ENCODE assay signal across 19 cellular contexts in the genomic region with DNA sequence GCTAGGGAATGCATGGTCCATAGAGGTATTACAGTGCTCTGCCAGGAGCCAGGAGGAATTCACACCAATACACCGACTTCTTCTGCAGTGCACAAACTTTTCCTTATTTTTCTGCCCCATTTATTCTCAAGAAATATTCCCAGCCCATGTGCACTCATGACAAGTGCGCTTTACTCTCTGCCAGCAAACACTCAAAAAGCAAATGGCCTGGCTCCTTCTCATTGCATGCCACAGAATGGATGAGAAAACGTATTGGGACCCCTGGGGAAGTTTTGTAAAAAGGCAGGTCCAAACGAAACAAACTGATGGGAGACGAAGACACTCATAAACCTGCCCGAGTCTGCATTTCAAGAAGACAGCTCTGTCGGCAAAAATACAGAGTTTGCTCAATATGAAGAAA.
"Had no signal": no experiment of that assay in that cellular context is flagged by ENCODE, and none has a peak within 500 bp of the region (broad histone marks: within the 10 kb centered on the region; RNA-seq: fewer than 3 reads in every experiment).

No MANE protein-coding gene starts in this region.

- H3K4me1 ChIP-seq: parathyroid adenoma, psoas muscle, spleen, tibial nerve, upper lobe of right lung, vagina had no signal

- H3K27me3 ChIP-seq: hepatocyte, tibial nerve, upper lobe of right lung, vagina had no signal

- H3K36me3 ChIP-seq: spleen, tibial nerve, upper lobe of right lung, vagina had no signal

- H3K27ac ChIP-seq: hepatocyte, parathyroid adenoma, psoas muscle, spleen, tibial nerve, upper lobe of right lung, vagina had no signal

- DNase-seq: effector CD4-positive, alpha-beta T cell; foreskin melanocyte; head of caudate nucleus; left colon; naive B cell; occipital lobe; psoas muscle; retina; spleen; stimulated activated CD4-positive, alpha-beta T cell treated with anti-CD3 and anti-CD28 coated beads, Interleukin-15, amount 100 ng/mL, for 24 hours; stimulated activated CD4-positive, alpha-beta T cell treated with anti-CD3 and anti-CD28 coated beads, Interleukin-1b, Interleukin-23, amount 100 ng/mL, for 48 hours; stimulated activated CD4-positive, alpha-beta T cell treated with anti-CD3 and anti-CD28 coated beads, Interleukin-4, amount 100 ng/mL, for 24 hours; upper lobe of right lung had no signal

- H3K4me2 ChIP-seq: hepatocyte had no signal

- H2AFZ ChIP-seq: hepatocyte, parathyroid adenoma had no signal

- ATAC-seq: left colon; psoas muscle; sciatic nerve; stimulated activated memory B cell treated with anti-CD40 and anti-IgM and Interleukin-4, amounts not matched to agents 10 μg/mL and 1 μg/mL and 100 μg/mL, for 72 hours; upper lobe of right lung had no signal

- H3K9me3 ChIP-seq: psoas muscle, spleen, tibial nerve, upper lobe of right lung, vagina had no signal

- H3K4me3 ChIP-seq: hepatocyte, psoas muscle, spleen, tibial nerve, upper lobe of right lung, vagina had no signal

- H3K79me2 ChIP-seq: hepatocyte, parathyroid adenoma had no signal
